In genomic region chr5:78972654-78973428, GRCh38 we compare ENCODE assay signal across 11 cellular contexts. TPM values are rescaled to one million over a fixed set of nuclear protein-coding genes. Genes with fewer than 3 reads are reported as not detected.
DNase-seq lines count a peak whose midpoint lies in the region; ATAC-seq, FAIRE-seq and TF ChIP-seq lines count a peak whose summit lies in the region.
"Had no signal": no experiment of that assay in that cellular context is flagged by ENCODE, and none has a peak within 500 bp of the region (broad histone marks: within the 10 kb centered on the region; RNA-seq: fewer than 3 reads in every experiment).

No MANE protein-coding gene starts in this region.

- CTCF ChIA-PET in CD8-positive, alpha-beta memory T cell (lab: Charles Lee): interaction anchor here (1.2 kb wide), 1 partner anchor 10 kb away, joined by 3 read pairs; no protein-coding TSS in a partner anchor

- peaks cover 29% of the 10 kb centered on the region for H3K4me1 ChIP-seq in body of pancreas
- no peaks in the 10 kb centered on the region for H3K4me1 ChIP-seq in CD8-positive, alpha-beta memory T cell (ENCODE audit: insufficient read depth, low read length)

- H3K27ac Mint-ChIP-seq in CD8-positive, alpha-beta memory T cell: no peak overlapping the region
- H3K27ac Mint-ChIP-seq: activated naive CD8-positive, alpha-beta T cell treated with anti-CD3 and anti-CD28 coated beads for 36 hours; memory B cell; T-helper 2 cell treated with Interferon-gamma antibody and Interleukin-4, amounts not matched to agents 5 μg/mL and 100 μg/mL, for 36 hours had no signal

- intact Hi-C loops in body of pancreas (cut with DNase I): no loop called here

- no peak for TF ChIP-seq POLR2A in body of pancreas (IDR thresholded peaks at IDR 0.05)

- POLR2A ChIA-PET in CD8-positive, alpha-beta memory T cell (lab: Charles Lee): no interaction called here

- peak; percentile 53 for ATAC-seq in body of pancreas

- FAIRE-seq in islet of Langerhans (lab: Jason Lieb, UNC): peak; percentile 13

- H3K4me1 Mint-ChIP-seq in CD8-positive, alpha-beta memory T cell: peaks cover 0 to 5% (median 2%) of the 10 kb centered on the region in 3 donors
- H3K4me1 Mint-ChIP-seq: activated naive CD8-positive, alpha-beta T cell treated with anti-CD3 and anti-CD28 coated beads for 36 hours had no signal

- H3K4me3 Mint-ChIP-seq in CD8-positive, alpha-beta memory T cell: no peak overlapping the region
- H3K4me3 Mint-ChIP-seq: activated naive CD8-positive, alpha-beta T cell treated with anti-CD3 and anti-CD28 coated beads for 36 hours; memory B cell; T-helper 2 cell treated with Interferon-gamma antibody and Interleukin-4, amounts not matched to agents 5 μg/mL and 100 μg/mL, for 36 hours had no signal

- 21 to 26% methylated on average over 7 of the region's 7 CpGs for WGBS in body of pancreas, 2 donors

- H3K27ac ChIP-seq in body of pancreas (peak overlapping the region in 2 of 4 donors; percentile 0 to 32), substantia nigra (ENCODE audit: low read depth, low read length, poor library complexity, severe bottlenecking) (peak overlapping the region; percentile 3)
- no peak overlapping the region for H3K27ac ChIP-seq in CD8-positive, alpha-beta memory T cell (ENCODE audit: low read depth, low read length)

- H3K9me3 ChIP-seq in body of pancreas: no peaks in the 10 kb centered on the region
- no peaks in the 10 kb centered on the region for H3K9me3 ChIP-seq in CD8-positive, alpha-beta memory T cell (ENCODE audit: low read length)
- H3K9me3 ChIP-seq: MG63 had no signal

- H3K27me3 Mint-ChIP-seq in CD8-positive, alpha-beta memory T cell: no peaks in the 10 kb centered on the region
- H3K27me3 Mint-ChIP-seq: activated naive CD8-positive, alpha-beta T cell treated with anti-CD3 and anti-CD28 coated beads for 36 hours; memory B cell had no signal

- H3K36me3 Mint-ChIP-seq in CD8-positive, alpha-beta memory T cell: peaks cover 0 to 6% (median 2%) of the 10 kb centered on the region in 3 donors
- H3K36me3 Mint-ChIP-seq: activated naive CD8-positive, alpha-beta T cell treated with anti-CD3 and anti-CD28 coated beads for 36 hours had no signal

- DNase-seq in NCI-H1092 treated with DMSO at 0.1 percent for 48 hours (lab: John Stamatoyannopoulos, UW): peak; percentile 75
- DNase-seq in body of pancreas: peak; percentile 32 to 68 (median 44)
- peak in 9 of 49 donors; percentile 5 to 60 (median 21) for DNase-seq in substantia nigra (lab: John Stamatoyannopoulos, UW)
- no peak for DNase-seq in ureter (ENCODE audit: low spot score)
- no peak for DNase-seq in activated T-cell treated with anti-CD3 and anti-CD28 coated beads for 4 hours
- no peak for DNase-seq in CD8-positive, alpha-beta memory T cell
- DNase-seq: activated naive CD8-positive, alpha-beta T cell treated with anti-CD3 and anti-CD28 coated beads for 36 hours; MG63 had no signal

- no peaks in the 10 kb centered on the region for H3K9me3 Mint-ChIP-seq in CD8-positive, alpha-beta memory T cell
- H3K9me3 Mint-ChIP-seq: activated naive CD8-positive, alpha-beta T cell treated with anti-CD3 and anti-CD28 coated beads for 36 hours; memory B cell; T-helper 2 cell treated with Interferon-gamma antibody and Interleukin-4, amounts not matched to agents 5 μg/mL and 100 μg/mL, for 36 hours had no signal

- H3K27me3 ChIP-seq in body of pancreas: no peaks in the 10 kb centered on the region
- H3K27me3 ChIP-seq in CD8-positive, alpha-beta memory T cell (ENCODE audit: insufficient read depth, low read length, poor library complexity, severe bottlenecking): no peaks in the 10 kb centered on the region
- H3K27me3 ChIP-seq: MG63 had no signal

- H3K36me3 ChIP-seq in body of pancreas (replicated peaks in 1 of 2; ENCODE audit: insufficient read depth in 1 of 2, low read depth in 2 of 2): no peaks in the 10 kb centered on the region
- H3K36me3 ChIP-seq in CD8-positive, alpha-beta memory T cell (ENCODE audit: insufficient read depth, low read length): no peaks in the 10 kb centered on the region
- H3K36me3 ChIP-seq: MG63 had no signal

- no peak for TF ChIP-seq CTCF in body of pancreas (IDR thresholded peaks at IDR 0.05)

- H3K4me3 ChIP-seq in body of pancreas: no peak overlapping the region
- no peak overlapping the region for H3K4me3 ChIP-seq in CD8-positive, alpha-beta memory T cell (ENCODE audit: low read length)
- H3K4me3 ChIP-seq: MG63 had no signal

RNA-seq across cellular contexts. Expression of gene ARSB, which starts 12.3 kb away (rescaled TPM):
- total RNA-seq in body of pancreas: 10 to 100 TPM in 1 of 2 donors, 1 to 10 TPM in 1; 9.9 to 12.2 TPM
- 9.9 TPM for total RNA-seq in ureter
- total RNA-seq in CD8-positive, alpha-beta memory T cell: 10 to 100 TPM; 19.6 to 19.9 TPM
- 5.1 TPM for polyA plus RNA-seq in CD8-positive, alpha-beta memory T cell

Comparison
In these comparisons a context has a peak if more than half of its experiments do, and no peak if none do; other contexts are left out.
1. DNase-seq: peak in NCI-H1092 treated with DMSO at 0.1 percent for 48 hours (single experiment) and body of pancreas (4 of 4); none in ureter (single experiment), activated T-cell treated with anti-CD3 and anti-CD28 coated beads for 4 hours (single experiment) and CD8-positive, alpha-beta memory T cell (0 of 5).